In the genomic region with DNA sequence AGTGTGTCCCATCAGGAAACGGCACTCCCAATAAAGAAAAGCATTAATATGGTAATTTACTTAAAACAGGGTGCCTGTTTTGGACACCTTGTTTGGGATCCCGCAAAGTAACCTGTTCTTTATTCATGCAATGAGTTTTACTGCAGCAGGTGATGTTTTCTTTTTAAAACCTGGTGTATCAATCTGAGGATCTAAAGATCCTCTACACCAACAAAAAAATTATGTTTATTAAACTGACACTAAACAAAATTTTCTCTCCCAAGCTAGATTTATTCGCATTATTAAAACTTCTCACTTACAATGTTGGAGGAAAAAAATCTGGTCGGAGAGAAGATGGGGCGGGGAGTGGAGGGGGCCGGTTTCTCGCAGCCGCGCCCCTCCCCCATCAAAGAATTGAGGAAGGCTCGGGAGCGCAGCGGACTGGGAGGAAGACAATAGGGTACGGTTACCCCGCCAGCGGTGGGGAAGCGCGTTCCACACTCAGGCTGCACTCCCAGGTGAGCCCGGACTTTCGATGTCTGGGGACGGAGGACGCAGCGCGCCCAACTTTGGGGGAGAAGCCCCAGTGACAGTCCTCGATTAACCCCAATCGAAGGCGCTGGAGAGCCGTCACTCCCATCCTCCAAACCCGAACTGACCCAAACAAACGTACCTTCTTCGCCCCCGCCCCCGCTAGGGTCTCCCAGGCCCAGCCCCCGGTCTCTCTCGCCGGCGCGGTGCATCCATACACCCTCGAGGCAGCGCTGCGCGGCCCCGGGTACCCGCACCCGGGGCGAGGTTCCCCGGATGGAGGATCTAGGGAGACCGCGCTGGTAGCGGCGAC, we compare ENCODE assay signal across 8 cellular contexts. TPM values are rescaled to one million over a fixed set of nuclear protein-coding genes. Genes with fewer than 3 reads are reported as not detected.
DNase-seq lines count a peak whose midpoint lies in the region; TF ChIP-seq lines count a peak whose summit lies in the region.
"Had no signal": no experiment of that assay in that cellular context is flagged by ENCODE, and none has a peak within 500 bp of the region (broad histone marks: within the 10 kb centered on the region; RNA-seq: fewer than 3 reads in every experiment).

No MANE protein-coding gene starts in this region.

- peak overlapping the region; percentile 97 for H2AK5ac ChIP-seq in trophoblast cell (ENCODE audit: low read length)

- H3K79me2 ChIP-seq in OCI-LY1 (ENCODE audit: insufficient read depth, low read length) (peaks cover 34% of the 10 kb centered on the region), trophoblast cell (ENCODE audit: control insufficient read depth, insufficient read depth, low read length, poor library complexity) (peaks cover 26% of the 10 kb centered on the region)

- intact Hi-C loops in esophagus squamous epithelium (cut with DNase I): loop anchor here (10.0 kb wide), 1 partner anchor 368 kb away; no protein-coding TSS in a partner anchor

- H3K9ac ChIP-seq in OCI-LY1 (ENCODE audit: low read length) (peak overlapping the region; percentile 97), trophoblast cell (ENCODE audit: low read length) (peak overlapping the region; percentile 98)

- H3K36me3 ChIP-seq in OCI-LY1 (ENCODE audit: insufficient read depth, low read length) (peaks cover 53% of the 10 kb centered on the region), esophagus squamous epithelium (no peaks in the 10 kb centered on the region), trophoblast cell (ENCODE audit: control insufficient read depth in 1 of 2, insufficient read depth in 2 of 2, low read length in 2 of 2) (peaks cover 0 to 5% of the 10 kb centered on the region in 2 experiments)
- H3K36me3 ChIP-seq: heart left ventricle had no signal

- no peaks in the 10 kb centered on the region for H4K20me1 ChIP-seq in OCI-LY1 (ENCODE audit: insufficient read depth, low read length)

- peaks cover 26% of the 10 kb centered on the region for H3K79me1 ChIP-seq in trophoblast cell (ENCODE audit: low read length)

- H3F3A ChIP-seq in OCI-LY1 (ENCODE audit: insufficient read depth, low read length): peaks cover 6% of the 10 kb centered on the region; the same call in 1 of the 2 replicates

- H4K91ac ChIP-seq in trophoblast cell (ENCODE audit: low read depth, low read length): peak overlapping the region; percentile 98

- peak overlapping the region; percentile 78 for H2BK12ac ChIP-seq in trophoblast cell (ENCODE audit: low read length)

- peak overlapping the region; percentile 100 for H3K18ac ChIP-seq in trophoblast cell (ENCODE audit: low read length)

- TF ChIP-seq POLR2A in esophagus squamous epithelium (IDR thresholded peaks at IDR 0.05) (no peak), erythroblast (IDR thresholded peaks at IDR 0.05; ENCODE audit: low read length) (no peak)

- H3K4me2 ChIP-seq in OCI-LY1 (ENCODE audit: low read length) (peak overlapping the region; percentile 77), trophoblast cell (ENCODE audit: low read length) (peak overlapping the region; percentile 53)

- TF ChIP-seq CTCF in GM20000 (IDR thresholded peaks at IDR 0.05; ENCODE audit: extremely low read depth, missing control alignments) (no peak), OCI-LY1 (IDR thresholded peaks at IDR 0.05; ENCODE audit: low read length) (no peak), esophagus squamous epithelium (IDR thresholded peaks at IDR 0.05) (no peak)

- peaks cover 39% of the 10 kb centered on the region for H3K4me1 ChIP-seq in OCI-LY1 (ENCODE audit: insufficient read depth, low read length, severe bottlenecking)
- H3K4me1 ChIP-seq in esophagus squamous epithelium: peaks cover 13 to 37% (median 14%) of the 10 kb centered on the region in 3 donors
- H3K4me1 ChIP-seq in trophoblast cell (ENCODE audit: control insufficient read depth in 1 of 2, insufficient read depth in 2 of 2, low read length in 2 of 2): peaks cover 3 to 5% of the 10 kb centered on the region in 2 experiments

- H3K14ac ChIP-seq in trophoblast cell (ENCODE audit: low read length): peak overlapping the region; percentile 99

- no peaks in the 10 kb centered on the region for H3K27me3 ChIP-seq in OCI-LY1 (ENCODE audit: insufficient read depth, low read length)
- H3K27me3 ChIP-seq in esophagus squamous epithelium: peaks cover 0 to 70% (median 12%) of the 10 kb centered on the region in 4 donors
- no peaks in the 10 kb centered on the region for H3K27me3 ChIP-seq in trophoblast cell (ENCODE audit: insufficient read depth, low read length)

- no peaks in the 10 kb centered on the region for H3K9me3 ChIP-seq in OCI-LY1 (ENCODE audit: low read length)
- no peaks in the 10 kb centered on the region for H3K9me3 ChIP-seq in esophagus squamous epithelium
- H3K9me3 ChIP-seq in trophoblast cell (ENCODE audit: insufficient read depth, low read depth, low read length): no peaks in the 10 kb centered on the region
- H3K9me3 ChIP-seq: heart left ventricle had no signal

- WGBS in esophagus squamous epithelium, 2 donors: 7 to 9% methylated on average over 24 to 27 of the region's 50 CpGs
- no CpG with 5 or more reads among the region's 50 CpGs for WGBS in trophoblast cell (ENCODE audit: extremely low coverage, insufficient coverage, insufficient read length)

- H3K9me2 ChIP-seq in OCI-LY1 (ENCODE audit: low read depth, low read length): no peaks in the 10 kb centered on the region

- H4K12ac ChIP-seq in trophoblast cell (ENCODE audit: low read depth, low read length): peak overlapping the region; percentile 93

- H3K4ac ChIP-seq in trophoblast cell (ENCODE audit: low read depth, low read length): peak overlapping the region; percentile 100

- H4K8ac ChIP-seq in trophoblast cell (ENCODE audit: low read depth, low read length): peak overlapping the region; percentile 28

- peak overlapping the region; percentile 18 for H2BK120ac ChIP-seq in trophoblast cell (ENCODE audit: insufficient read depth, low read length, poor library complexity)

- no peak overlapping the region for H3K23ac ChIP-seq in trophoblast cell (ENCODE audit: low read length)

- DNase-seq in GM20000 (ENCODE audit: low spot score): peak; percentile 49
- no peak for DNase-seq in esophagus squamous epithelium (lab: John Stamatoyannopoulos, UW)
- DNase-seq in trophoblast cell: peak; percentile 7 to 42
- DNase-seq in T1000 (lab: John Stamatoyannopoulos, UW): no peak
- no peak for DNase-seq in cortex of kidney (lab: John Stamatoyannopoulos, UW)
- no peak for DNase-seq in erythroblast (lab: John Stamatoyannopoulos, UW)

- H3K4me3 ChIP-seq in OCI-LY1 (ENCODE audit: low read depth, low read length, poor library complexity, severe bottlenecking) (peak overlapping the region; percentile 89), esophagus squamous epithelium (peak overlapping the region; percentile 61 to 76 (median 69)), trophoblast cell (ENCODE audit: low read depth, low read length) (peak overlapping the region; percentile 88)

- H2BK5ac ChIP-seq in trophoblast cell (ENCODE audit: low read depth, low read length, poor library complexity): peak overlapping the region; percentile 95

- peak overlapping the region; percentile 87 for H3K27ac ChIP-seq in OCI-LY1 (ENCODE audit: low read depth, low read length, poor library complexity, severe bottlenecking)
- H3K27ac ChIP-seq in esophagus squamous epithelium: peak overlapping the region; percentile 80 to 90 (median 86)
- H3K27ac ChIP-seq in trophoblast cell (ENCODE audit: low read depth, low read length): peak overlapping the region; percentile 72
- H3K27ac ChIP-seq: heart left ventricle had no signal

- H2AFZ ChIP-seq in OCI-LY1 (ENCODE audit: low read length) (no peak overlapping the region), trophoblast cell (ENCODE audit: insufficient read depth, low read length, poor library complexity) (peak overlapping the region; percentile 73)

RNA-seq across cellular contexts. Expression of a gene that starts 1.3 kb away (rescaled TPM):
- 1,000 to 10,000 TPM in 3 of 4 donors, 100 to 1,000 TPM in 1; 711 to 1,654 (median 1,435) TPM for total RNA-seq in esophagus squamous epithelium
- polyA plus RNA-seq in trophoblast cell (2013): 1,139 and 1,237 TPM in 2 replicates

RNA-seq across cellular contexts. Expression of a gene that starts 54.8 kb away (rescaled TPM):
- total RNA-seq in esophagus squamous epithelium: 10 to 100 TPM in 3 of 4 donors, 1 to 10 TPM in 1; 6.8 to 19.7 (median 15.6) TPM
- 15.8 and 16.4 TPM in 2 replicates for polyA plus RNA-seq in trophoblast cell (2013)

Comparison
In these comparisons a context has a peak if more than half of its experiments do, and no peak if none do; other contexts are left out.
1. DNase-seq: peak in GM20000 (single experiment) and trophoblast cell (2 of 2); none in esophagus squamous epithelium (single experiment), T1000 (single experiment), cortex of kidney (single experiment) and erythroblast (0 of 2).
2. Peak in every context shown above with its lines, with median percentiles within 50 percentile points of each other: H3K27ac ChIP-seq and H3K4me3 ChIP-seq.